ENCODE assay signal across 12 cellular contexts in genomic region chr17:38560503-38561318, GRCh38. TPM values are rescaled to one million over a fixed set of nuclear protein-coding genes. Genes with fewer than 3 reads are reported as not detected.
A peak's percentile ranks its signal among the peaks of the same experiment; 100 is the strongest.
DNase-seq lines count a peak whose midpoint lies in the region; ATAC-seq and TF ChIP-seq lines count a peak whose summit lies in the region.
"Had no signal": no experiment of that assay in that cellular context is flagged by ENCODE, and none has a peak within 500 bp of the region (broad histone marks: within the 10 kb centered on the region; RNA-seq: fewer than 3 reads in every experiment).

No MANE protein-coding gene starts in this region.

- H3K9me2 ChIP-seq in GM23248 (ENCODE audit: insufficient read depth) (no peaks in the 10 kb centered on the region), hepatocyte (replicated peaks; ENCODE audit: insufficient read depth) (no peaks in the 10 kb centered on the region)

- no peaks in the 10 kb centered on the region for H3K9me3 ChIP-seq in GM23248 (ENCODE audit: low read depth)
- H3K9me3 ChIP-seq in adipocyte (ENCODE audit: control insufficient read depth, low read length): no peaks in the 10 kb centered on the region
- H3K9me3 ChIP-seq in hepatocyte (ENCODE audit: low read depth): no peaks in the 10 kb centered on the region
- no peaks in the 10 kb centered on the region for H3K9me3 ChIP-seq in left ventricle myocardium inferior (replicated peaks)
- H3K9me3 ChIP-seq: left lung had no signal

- H3K4me1 ChIP-seq in GM23248 (ENCODE audit: insufficient read depth) (peaks cover 4% of the 10 kb centered on the region; the same call in 1 of the 2 replicates), adipocyte (ENCODE audit: control insufficient read depth, insufficient read depth, low read length) (peaks cover 22% of the 10 kb centered on the region), hepatocyte (ENCODE audit: insufficient read depth) (peaks cover 15% of the 10 kb centered on the region), left ventricle myocardium inferior (peaks cover 39% of the 10 kb centered on the region)

- DNase-seq in AG10803 (ENCODE audit: low read depth) (peak; percentile 12), GM23248 (peak; percentile 54), adipocyte (ENCODE audit: low read depth) (peak; percentile 54), hepatocyte (ENCODE audit: low spot score) (peak; percentile 55), NCI-H526 (lab: John Stamatoyannopoulos, UW) (no peak), COLO668 (lab: John Stamatoyannopoulos, UW; ENCODE audit: unreplicated experiment) (no peak), left ventricle myocardium inferior (no peak)
- DNase-seq: activated T-cell treated with anti-CD3 and anti-CD28 coated beads, Interleukin-2, amount 50 U/mL, for 72 hours; left lung had no signal

- H3K27ac ChIP-seq in GM23248 (no peak overlapping the region), hepatocyte (no peak overlapping the region), left ventricle myocardium inferior (replicated peaks) (no peak overlapping the region)
- H3K27ac ChIP-seq: left lung, SJSA1, skin epidermis had no signal

- no peak overlapping the region for H3K9ac ChIP-seq in GM23248
- H3K9ac ChIP-seq in adipocyte (ENCODE audit: low read length): no peak overlapping the region

- no peak overlapping the region for H3K4me3 ChIP-seq in AG10803 (ENCODE audit: low read length)
- no peak overlapping the region for H3K4me3 ChIP-seq in GM23248
- no peak overlapping the region for H3K4me3 ChIP-seq in adipocyte (ENCODE audit: low read length)
- H3K4me3 ChIP-seq in hepatocyte: no peak overlapping the region
- H3K4me3 ChIP-seq in left ventricle myocardium inferior: no peak overlapping the region
- H3K4me3 ChIP-seq: left lung, SJSA1 had no signal

- WGBS in GM23248 (ENCODE audit: low coverage in 1 of 2, low lambda C conversion rate in 2 of 2, missing lambda C conversion rate in 2 of 2), 2 experiments: 75 to 78% methylated on average over 15 of the region's 15 CpGs
- 35% methylated on average over 15 of the region's 15 CpGs for WGBS in hepatocyte (ENCODE audit: low lambda C conversion rate, missing lambda C conversion rate)

- in situ Hi-C loops in GM23248 (cut with MboI): no loop called here

- H3K79me2 ChIP-seq in GM23248 (ENCODE audit: insufficient read depth) (no peaks in the 10 kb centered on the region), hepatocyte (no peaks in the 10 kb centered on the region)

- H2AFZ ChIP-seq in GM23248 (no peak overlapping the region), hepatocyte (no peak overlapping the region)

- no peaks in the 10 kb centered on the region for H4K20me1 ChIP-seq in GM23248 (ENCODE audit: insufficient read depth)
- H4K20me1 ChIP-seq in hepatocyte (ENCODE audit: insufficient read depth, poor library complexity, severe bottlenecking): no peaks in the 10 kb centered on the region

- no peak for TF ChIP-seq CTCF in AG10803 (conservative IDR thresholded peaks at IDR 0.05; ENCODE audit: low read length)
- TF ChIP-seq CTCF in hepatocyte (IDR thresholded peaks at IDR 0.05; ENCODE audit: poor library complexity): no peak
- TF ChIP-seq CTCF in left ventricle myocardium inferior (IDR thresholded peaks at IDR 0.05; ENCODE audit: borderline replicate concordance): no peak

- no peaks in the 10 kb centered on the region for H3F3A ChIP-seq in GM23248 (ENCODE audit: insufficient read depth)

- H3K36me3 ChIP-seq in GM23248 (ENCODE audit: low read depth) (no peaks in the 10 kb centered on the region), adipocyte (ENCODE audit: control insufficient read depth, insufficient read depth, low read length, severe bottlenecking) (no peaks in the 10 kb centered on the region), hepatocyte (replicated peaks; ENCODE audit: insufficient read depth, low read depth) (no peaks in the 10 kb centered on the region), left ventricle myocardium inferior (no peaks in the 10 kb centered on the region)
- H3K36me3 ChIP-seq: left lung, SJSA1 had no signal

- intact Hi-C loops in left ventricle myocardium inferior (cut with micrococcal nuclease): no loop called here

- no peak for ATAC-seq in GM21381 (IDR thresholded peaks at IDR 0.05; ENCODE audit: unreplicated experiment)
- ATAC-seq: activated T-cell treated with anti-CD3 and anti-CD28 coated beads, Interleukin-2, amount 50 U/mL, for 72 hours; left lung had no signal

- H3K4me2 ChIP-seq in GM23248 (ENCODE audit: unreplicated experiment) (no peak overlapping the region), hepatocyte (no peak overlapping the region)

- peaks cover 9% of the 10 kb centered on the region for H3K27me3 ChIP-seq in GM23248 (replicated peaks; ENCODE audit: insufficient read depth)
- peaks cover 51% of the 10 kb centered on the region for H3K27me3 ChIP-seq in adipocyte (replicated peaks; ENCODE audit: control insufficient read depth, insufficient read depth, low read length)
- peaks cover 64% of the 10 kb centered on the region for H3K27me3 ChIP-seq in hepatocyte
- H3K27me3 ChIP-seq in left ventricle myocardium inferior (ENCODE audit: low read depth): peaks cover 78% of the 10 kb centered on the region

RNA-seq across cellular contexts. Expression of gene SRCIN1, which starts 45.0 kb away (rescaled TPM):
- not detected in 2 replicates for total RNA-seq in GM23248 (2014; rRNA removed; shearing (Covaris generic))
- polyA plus RNA-seq in GM23248 (2016; fragmentation: Nextera tagmentation; extraction: Ambion mirVana) (not detected in 2 replicates), hepatocyte (0.82 and 1.2 TPM in 2 replicates)
- total RNA-seq in hepatocyte (0.90 and 1.4 TPM in 2 replicates), left ventricle myocardium inferior (2.0 TPM)
- total RNA-seq: SJSA1 had no signal

Comparison
In these comparisons a context has a peak if more than half of its experiments do, and no peak if none do; other contexts are left out.
1. DNase-seq: peak in AG10803 (single experiment), GM23248 (single experiment), adipocyte (single experiment) and hepatocyte (single experiment); none in NCI-H526 (0 of 2), COLO668 (single experiment) and left ventricle myocardium inferior (single experiment).